Comparison of ENCODE assay signal across 8 cellular contexts in the genomic region with DNA sequence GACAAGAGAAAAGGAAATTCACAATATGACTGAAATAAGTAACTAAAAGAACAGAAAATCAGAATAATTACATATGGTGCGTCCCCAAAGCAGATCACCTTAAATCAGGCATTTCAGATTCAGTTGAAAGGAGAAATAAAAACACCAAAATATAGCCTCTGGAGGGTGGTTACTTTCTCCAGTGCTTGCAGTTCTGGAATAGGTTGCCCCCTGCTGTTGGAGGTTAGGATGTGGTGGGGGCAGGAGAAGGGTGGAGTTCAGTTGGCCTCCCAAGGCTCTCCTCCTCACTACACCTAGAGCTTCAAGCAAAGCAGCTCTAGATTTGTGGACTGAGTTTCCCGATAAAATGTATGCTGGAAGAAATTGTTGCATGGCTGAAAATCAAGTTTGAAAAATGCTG.
DNase-seq lines count a peak whose midpoint lies in the region; ATAC-seq, FAIRE-seq and TF ChIP-seq lines count a peak whose summit lies in the region.

No MANE protein-coding gene starts in this region.

- TF ChIP-seq CTCF in GM10248 (IDR thresholded peaks at IDR 0.05; ENCODE audit: control extremely low read depth, extremely low read depth, low read depth, missing control alignments), result peak; percentile 17
- peak; percentile 68 to 81 for TF ChIP-seq CTCF in GM23338 (conservative IDR thresholded peaks at IDR 0.05; ENCODE audit: low read depth in 2 of 2)
- peak; percentile 33 for TF ChIP-seq CTCF in Panc1 (IDR thresholded peaks at IDR 0.05)
- TF ChIP-seq CTCF in kidney (IDR thresholded peaks at IDR 0.05; ENCODE audit: borderline replicate concordance, extremely low read depth, insufficient read depth), result peak; percentile 25

- H3K9me2 ChIP-seq in GM23338 (ENCODE audit: insufficient read depth), result no peaks in the 10 kb centered on the region

- H3K27ac ChIP-seq in GM23338 (ENCODE audit: low read depth) (no peak overlapping the region), Panc1 (ENCODE audit: low read length) (no peak overlapping the region), kidney (ENCODE audit: low read depth in 2 of 2, low read length in 2 of 2) (no peak overlapping the region)

- BruUV-seq in Panc1 (replicated peaks; lab: Mats Ljungman, UMichigan), result no TSS peak

- POLR2A ChIA-PET in GM10248 (lab: Yijun Ruan, JAX), result no interaction called here
- POLR2A ChIA-PET in Panc1 (lab: Charles Lee), result no interaction called here

- no peak overlapping the region for H3K9ac ChIP-seq in kidney (ENCODE audit: low read length in 2 of 2)

- H3K79me2 ChIP-seq in GM23338 (replicated peaks; ENCODE audit: insufficient read depth), result no peaks in the 10 kb centered on the region

- no peaks in the 10 kb centered on the region for H4K20me1 ChIP-seq in GM23338 (replicated peaks; ENCODE audit: insufficient read depth)

- H3K4me3 ChIP-seq in GM23338 (no peak overlapping the region), Panc1 (ENCODE audit: low read depth in 2 of 2, low read length in 2 of 2) (no peak overlapping the region), kidney (ENCODE audit: low read length in 2 of 2) (no peak overlapping the region)

- in situ Hi-C loops in Panc1 (cut with HindIII; ENCODE audit: low pct_unique_long_range_greater_than_20kb, low sequenced_read_pairs), result no loop called here

- no peaks in the 10 kb centered on the region for H3K4me1 ChIP-seq in GM23338 (ENCODE audit: insufficient read depth)
- no peaks in the 10 kb centered on the region for H3K4me1 ChIP-seq in Panc1 (ENCODE audit: control insufficient read depth, insufficient read depth, low read length)
- H3K4me1 ChIP-seq in kidney (ENCODE audit: control insufficient read depth in 1 of 2, insufficient read depth in 1 of 2, low read depth in 1 of 2, low read length in 2 of 2), result no peaks in the 10 kb centered on the region

- no peak for FAIRE-seq in kidney (lab: Jason Lieb, UNC)

- intact Hi-C loops in Panc1 (cut with micrococcal nuclease; ENCODE audit: unreplicated experiment), result no loop called here
- intact Hi-C loops in kidney (cut with DNase I), result no loop called here

- no peak overlapping the region for H3K4me3 Mint-ChIP-seq in GM23338

- H3K27ac Mint-ChIP-seq in GM23338, result no peak overlapping the region

- H3K27me3 ChIP-seq in GM23338 (ENCODE audit: insufficient read depth), result no peaks in the 10 kb centered on the region
- no peaks in the 10 kb centered on the region for H3K27me3 ChIP-seq in Panc1 (ENCODE audit: control insufficient read depth, insufficient read depth, low read length)

- H3F3A ChIP-seq in GM23338 (replicated peaks; ENCODE audit: low read depth), result no peaks in the 10 kb centered on the region

- peak; percentile 90 for ATAC-seq in GM23338
- ATAC-seq in Panc1, result no peak
- no peak for ATAC-seq in GM18873 (IDR thresholded peaks at IDR 0.05; ENCODE audit: low FRiP score, unreplicated experiment)

- H3K4me1 Mint-ChIP-seq in GM23338, result no peaks in the 10 kb centered on the region; the same call in 1 of the 3 replicates

- H3K9me3 ChIP-seq in Panc1 (ENCODE audit: control insufficient read depth, insufficient read depth, low read depth, low read length) (peaks cover 2% of the 10 kb centered on the region), kidney (ENCODE audit: control insufficient read depth in 1 of 2, low read length in 2 of 2) (no peaks in the 10 kb centered on the region)

- H3K36me3 ChIP-seq in GM23338 (ENCODE audit: insufficient read depth), result 0 out of 2 replicates have a peak, but pooled peaks cover 5% of the 10 kb centered on the region
- no peaks in the 10 kb centered on the region for H3K36me3 ChIP-seq in Panc1 (ENCODE audit: control insufficient read depth, insufficient read depth, low read length)
- no peaks in the 10 kb centered on the region for H3K36me3 ChIP-seq in kidney (ENCODE audit: control insufficient read depth in 1 of 2, insufficient read depth in 2 of 2, low read length in 2 of 2)

- no peak overlapping the region for H3K4me2 ChIP-seq in GM23338

- H3K27me3 Mint-ChIP-seq in GM23338 (ENCODE audit: insufficient read depth, low read depth, poor library complexity), result no peaks in the 10 kb centered on the region

- no peak overlapping the region for H2AFZ ChIP-seq in GM23338

- H3K36me3 Mint-ChIP-seq in GM23338 (ENCODE audit: low read depth), result no peaks in the 10 kb centered on the region; the same call in 2 of the 3 replicates

- DNase-seq in GM10248 (ENCODE audit: extremely low spot score), result peak; percentile 18
- peak; percentile 82 for DNase-seq in GM23338 (ENCODE audit: low spot score)
- DNase-seq in Panc1 (ENCODE audit: low read depth, low spot score), result peak; percentile 13
- DNase-seq in kidney, result no peak
- DNase-seq in mucosa of gallbladder (ENCODE audit: low spot score), result no peak
- DNase-seq in SKM-1 (lab: John Stamatoyannopoulos, UW; ENCODE audit: unreplicated experiment), result no peak
- no peak for DNase-seq in stimulated activated CD4-positive, alpha-beta T cell treated with anti-CD3 and anti-CD28 coated beads, Interleukin-2, amount 100 ng/mL, for 48 hours

- CTCF ChIA-PET in GM10248 (lab: Yijun Ruan, JAX), result interaction anchor here (1.8 kb wide), 1 partner anchor 18 kb away, joined by 5 read pairs; no protein-coding TSS in a partner anchor
- CTCF ChIA-PET in Panc1 (lab: Charles Lee), result no interaction called here

- peaks cover 2% of the 10 kb centered on the region; the same call in 1 of the 3 replicates for H3K9me3 Mint-ChIP-seq in GM23338

TF ChIP-seq in GM23338, 12 proteins besides CTCF, POLR2A, EP300 and RAD21 (continues in another document):
- TF ChIP-seq ZNF462 (CRISPR knock-in tag; IDR thresholded peaks at IDR 0.05), result peak; percentile 52; the same call in 1 of the 2 replicates

Comparison
In these comparisons a context has a peak if more than half of its experiments do, and no peak if none do; other contexts are left out.
1. DNase-seq: peak in GM10248 (single experiment), GM23338 (single experiment) and Panc1 (single experiment); none in kidney (single experiment), mucosa of gallbladder (single experiment), SKM-1 (single experiment) and stimulated activated CD4-positive, alpha-beta T cell treated with anti-CD3 and anti-CD28 coated beads, Interleukin-2, amount 100 ng/mL, for 48 hours (0 of 2).
2. CTCF ChIP-seq: peak in every context shown above with its lines; median percentile 74 in GM23338; 33 in Panc1; 25 in kidney; 17 in GM10248.